14 cellular contexts compared by ENCODE assay signal in the genomic region with DNA sequence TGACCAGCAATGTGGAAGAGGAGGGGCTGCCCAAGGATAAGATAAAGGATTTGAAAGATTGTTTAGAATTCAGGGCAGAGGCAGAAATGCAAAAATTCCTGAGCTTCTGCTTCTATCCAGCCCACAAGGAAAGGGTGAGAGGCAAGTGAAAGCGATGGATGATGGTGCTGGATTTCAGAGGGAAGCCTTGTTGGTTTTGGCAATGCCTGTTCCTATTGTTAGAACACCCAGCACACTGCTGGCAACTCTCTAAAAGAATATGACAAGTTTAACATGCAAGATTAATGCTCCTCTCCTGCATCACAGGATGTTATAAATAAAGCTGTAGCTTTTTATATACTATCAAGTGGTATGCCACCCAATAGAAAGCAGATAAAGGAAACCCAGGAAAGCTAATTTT.
DNase-seq lines count a peak whose midpoint lies in the region; ATAC-seq and TF ChIP-seq lines count a peak whose summit lies in the region.
"Had no signal": no experiment of that assay in that cellular context is flagged by ENCODE, and none has a peak within 500 bp of the region (broad histone marks: within the 10 kb centered on the region; RNA-seq: fewer than 3 reads in every experiment).

No MANE protein-coding gene starts in this region.

- H3K4me3 Mint-ChIP-seq in stimulated activated naive CD8-positive, alpha-beta T cell treated with anti-CD3 and anti-CD28 coated beads, Interleukin-15, amount 100 ng/mL, for 72 hours, result no peak overlapping the region
- H3K4me3 Mint-ChIP-seq: CD4-positive, CD25-positive, alpha-beta regulatory T cell had no signal

- H3K4me1 Mint-ChIP-seq in stimulated activated naive CD8-positive, alpha-beta T cell treated with anti-CD3 and anti-CD28 coated beads, Interleukin-15, amount 100 ng/mL, for 72 hours, result no peaks in the 10 kb centered on the region
- H3K4me1 Mint-ChIP-seq: CD4-positive, CD25-positive, alpha-beta regulatory T cell had no signal

- H3K27ac Mint-ChIP-seq in stimulated activated naive CD8-positive, alpha-beta T cell treated with anti-CD3 and anti-CD28 coated beads, Interleukin-15, amount 100 ng/mL, for 72 hours, result no peak overlapping the region
- H3K27ac Mint-ChIP-seq: CD4-positive, CD25-positive, alpha-beta regulatory T cell had no signal

- intact Hi-C loops in left cardiac atrium (cut with DNase I), result no loop called here

- ATAC-seq in left cardiac atrium (peak; percentile 69 to 72), GM19324 (IDR thresholded peaks at IDR 0.05; ENCODE audit: low FRiP score, unreplicated experiment) (no peak), HG02852 (IDR thresholded peaks at IDR 0.05; ENCODE audit: unreplicated experiment) (no peak)
- ATAC-seq in stimulated activated naive CD8-positive, alpha-beta T cell treated with anti-CD3 and anti-CD28 coated beads, Interleukin-15, amount 100 ng/mL, for 72 hours, result no peak

- peaks cover 8% of the 10 kb centered on the region for H3K27me3 Mint-ChIP-seq in stimulated activated naive CD8-positive, alpha-beta T cell treated with anti-CD3 and anti-CD28 coated beads, Interleukin-15, amount 100 ng/mL, for 72 hours

- peak; percentile 6 for DNase-seq in LNCaP clone FGC (ENCODE audit: low read depth)
- DNase-seq in astrocyte of the hippocampus (ENCODE audit: low read depth, low spot score), result peak; percentile 63
- no peak for DNase-seq in left cardiac atrium
- DNase-seq in pulmonary artery endothelial cell (ENCODE audit: low read depth, low spot score), result peak; percentile 55
- no peak for DNase-seq in stimulated activated naive CD8-positive, alpha-beta T cell treated with anti-CD3 and anti-CD28 coated beads, Interleukin-15, amount 100 ng/mL, for 72 hours
- DNase-seq in NCI-H1694 (lab: John Stamatoyannopoulos, UW), result no peak
- DNase-seq: activated CD8-positive, alpha-beta memory T cell treated with anti-CD3 and anti-CD28 coated beads, Interleukin-2, amount 50 U/mL, for 48 hours; activated naive CD4-positive, alpha-beta T cell treated with anti-CD3 and anti-CD28 coated beads, Interleukin-2, amount 50 U/mL, for 16 hours; CD4-positive, CD25-positive, alpha-beta regulatory T cell; mammary epithelial cell; NCI-H1048; SHP77 treated with DMSO at 0.1 percent for 48 hours had no signal

- H3K4me3 ChIP-seq in LNCaP clone FGC (ENCODE audit: low read depth, low read length), result no peak overlapping the region

- H3K9me3 Mint-ChIP-seq in stimulated activated naive CD8-positive, alpha-beta T cell treated with anti-CD3 and anti-CD28 coated beads, Interleukin-15, amount 100 ng/mL, for 72 hours, result peaks cover 0 to 2% of the 10 kb centered on the region in 2 donors

- no peak for TF ChIP-seq CTCF in LNCaP clone FGC (IDR thresholded peaks at IDR 0.05; ENCODE audit: control insufficient read depth, extremely low read depth, insufficient read depth)

Comparison
In these comparisons a context has a peak if more than half of its experiments do, and no peak if none do; other contexts are left out.
1. DNase-seq: peak in LNCaP clone FGC (single experiment), astrocyte of the hippocampus (single experiment) and pulmonary artery endothelial cell (single experiment); none in left cardiac atrium (single experiment), stimulated activated naive CD8-positive, alpha-beta T cell treated with anti-CD3 and anti-CD28 coated beads, Interleukin-15, amount 100 ng/mL, for 72 hours (0 of 2) and NCI-H1694 (single experiment).
2. ATAC-seq: peak in left cardiac atrium (2 of 2); none in GM19324 (single experiment), HG02852 (single experiment) and stimulated activated naive CD8-positive, alpha-beta T cell treated with anti-CD3 and anti-CD28 coated beads, Interleukin-15, amount 100 ng/mL, for 72 hours (single experiment).